ENCODE assay signal across 28 cellular contexts in the genomic region with DNA sequence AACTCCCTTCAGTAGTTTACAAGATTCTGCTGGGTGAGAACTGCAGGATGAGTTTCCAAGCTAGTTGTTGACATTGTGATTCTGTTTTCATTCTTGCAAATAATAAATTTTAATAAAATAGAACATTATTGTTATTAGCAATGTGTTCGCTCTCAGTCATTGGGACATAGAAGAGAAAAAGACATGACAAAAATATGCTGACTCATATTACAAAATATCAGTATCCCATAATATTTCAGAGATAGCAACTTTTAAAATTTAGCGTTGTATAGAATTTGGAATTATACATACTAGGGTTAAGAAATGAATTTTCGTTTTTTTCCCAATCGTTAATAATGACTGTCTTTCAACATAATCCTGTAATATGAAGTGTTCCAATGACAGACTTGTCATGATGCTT.
"Had no signal": no experiment of that assay in that cellular context is flagged by ENCODE, and none has a peak within 500 bp of the region (broad histone marks: within the 10 kb centered on the region; RNA-seq: fewer than 3 reads in every experiment).

No MANE protein-coding gene starts in this region.

- ATAC-seq: effector memory CD8-positive, alpha-beta T cell; esophagus mucosa; gastrocnemius medialis; heart right ventricle; left cardiac atrium; left lung; left ventricle myocardium superior; lower lobe of right lung; mucosa of descending colon had no signal

- H3K9me3 ChIP-seq: colonic mucosa, esophagus squamous epithelium, gastrocnemius medialis, heart right ventricle, left lung, lower lobe of right lung, mucosa of descending colon had no signal

- H3K4me1 ChIP-seq: colonic mucosa, esophagus squamous epithelium, gastrocnemius medialis, heart right ventricle, left lung, lower lobe of right lung had no signal

- H3K27ac ChIP-seq: colonic mucosa, epithelial cell of prostate, esophagus squamous epithelium, gastrocnemius medialis, heart right ventricle, left lung, lower lobe of right lung had no signal

- H3K36me3 ChIP-seq: colonic mucosa, esophagus squamous epithelium, gastrocnemius medialis, heart right ventricle, left lung, lower lobe of right lung had no signal

- H3K4me3 Mint-ChIP-seq: dendritic cell treated with granulocyte-macrophage colony-stimulating factor and Interleukin-4, amounts not matched to agents 40 ng/mL and 50 ng/mL, for 4 days; effector memory CD8-positive, alpha-beta T cell; endodermal cell; mesothelial cell of epicardium; naive B cell had no signal

- FAIRE-seq: endometrium, islet of Langerhans, keratinocyte had no signal

- H3K9me3 Mint-ChIP-seq: dendritic cell treated with granulocyte-macrophage colony-stimulating factor and Interleukin-4, amounts not matched to agents 40 ng/mL and 50 ng/mL, for 4 days; endodermal cell; mesothelial cell of epicardium had no signal

- H3K36me3 Mint-ChIP-seq: naive B cell had no signal

- H3K27me3 Mint-ChIP-seq: effector memory CD8-positive, alpha-beta T cell had no signal

- H3K27ac Mint-ChIP-seq: dendritic cell treated with granulocyte-macrophage colony-stimulating factor and Interleukin-4, amounts not matched to agents 40 ng/mL and 50 ng/mL, for 4 days; effector memory CD8-positive, alpha-beta T cell; endodermal cell; mesothelial cell of epicardium; naive B cell had no signal

- DNase-seq: colonic mucosa; cortex of kidney; effector CD8-positive, alpha-beta T cell; effector memory CD8-positive, alpha-beta T cell; endodermal cell; erythroblast; esophagus squamous epithelium; foreskin fibroblast; foreskin melanocyte; gastrocnemius medialis; glutamatergic neuron; head of caudate nucleus; heart right ventricle; hippocampal formation; left cardiac atrium; left lung; left ventricle myocardium superior; lower lobe of right lung; mesenchymal stem cell; mucosa of descending colon; naive B cell had no signal

- H3K4me3 ChIP-seq: colonic mucosa, esophagus squamous epithelium, gastrocnemius medialis, heart right ventricle, left lung, lower lobe of right lung, mucosa of descending colon had no signal

- H3K27me3 ChIP-seq: colonic mucosa, esophagus squamous epithelium, gastrocnemius medialis, heart right ventricle, left lung had no signal

- H3K4me1 Mint-ChIP-seq: naive B cell had no signal
